Comparison of ENCODE assay signal across 21 cellular contexts in genomic region chr21:43299441-43300277, GRCh38.
A peak's percentile ranks its signal among the peaks of the same experiment; 100 is the strongest.
DNase-seq lines count a peak whose midpoint lies in the region; ATAC-seq and TF ChIP-seq lines count a peak whose summit lies in the region.
"Had no signal": no experiment of that assay in that cellular context is flagged by ENCODE, and none has a peak within 500 bp of the region (broad histone marks: within the 10 kb centered on the region; RNA-seq: fewer than 3 reads in every experiment).

No MANE protein-coding gene starts in this region.

- in situ Hi-C loops in KBM-7 (cut with MboI; ENCODE audit: low pct_unique_long_range_greater_than_20kb, low sequenced_read_pairs), result no loop called here

- H3K9me3 Mint-ChIP-seq in H9 (no peaks in the 10 kb centered on the region), WTC11 (peaks cover 7% of the 10 kb centered on the region), endothelial cell (ENCODE audit: unreplicated experiment) (no peaks in the 10 kb centered on the region)
- H3K9me3 Mint-ChIP-seq: activated naive CD4-positive, alpha-beta T cell treated with anti-CD3 and anti-CD28 coated beads, Interleukin-2, amount 10 ng/mL, durations not matched to agents 7 days and 5 days; CD4-positive, alpha-beta T cell; memory B cell had no signal

- H3K27ac Mint-ChIP-seq in H9 (peak overlapping the region; percentile 3 to 90 (median 35); a peak in 3 of 7 replicates), WTC11 (no peak overlapping the region), endothelial cell (ENCODE audit: unreplicated experiment) (no peak overlapping the region)
- H3K27ac Mint-ChIP-seq: activated naive CD4-positive, alpha-beta T cell treated with anti-CD3 and anti-CD28 coated beads, Interleukin-2, amount 10 ng/mL, durations not matched to agents 7 days and 5 days; CD4-positive, alpha-beta T cell; memory B cell had no signal

- no peak overlapping the region for H3K9ac ChIP-seq in H9 (ENCODE audit: extremely low read depth, insufficient read length, low read length)

- H3K27ac ChIP-seq in H9 (ENCODE audit: insufficient read length, low read depth, low read length), result no peak overlapping the region
- H3K27ac ChIP-seq in right atrium auricular region, result no peak overlapping the region
- peak overlapping the region in 1 of 2 donors; percentile 9 for H3K27ac ChIP-seq in ovary
- H3K27ac ChIP-seq: epithelial cell of prostate, uterus had no signal

- intact Hi-C loops in ovary (cut with DNase I), result no loop called here

- POLR2A ChIA-PET in WTC11 (lab: Charles Lee), result no interaction called here

- no peaks in the 10 kb centered on the region for H3K9me3 ChIP-seq in H9 (ENCODE audit: control insufficient read depth, low read depth, low read length)
- peaks cover 0 to 8% of the 10 kb centered on the region in 2 donors for H3K9me3 ChIP-seq in right atrium auricular region
- no peaks in the 10 kb centered on the region for H3K9me3 ChIP-seq in ovary
- H3K9me3 ChIP-seq: uterus had no signal

- H4K5ac ChIP-seq in H9 (ENCODE audit: insufficient read length, low read depth, low read length), result no peak overlapping the region

- H3K79me1 ChIP-seq in H9 (ENCODE audit: insufficient read depth, low read depth, low read length, poor library complexity, severe bottlenecking), result no peaks in the 10 kb centered on the region

- H3K4me3 Mint-ChIP-seq in H9, result no peak overlapping the region
- H3K4me3 Mint-ChIP-seq in WTC11, result no peak overlapping the region
- H3K4me3 Mint-ChIP-seq in endothelial cell (ENCODE audit: unreplicated experiment), result no peak overlapping the region
- H3K4me3 Mint-ChIP-seq: activated naive CD4-positive, alpha-beta T cell treated with anti-CD3 and anti-CD28 coated beads, Interleukin-2, amount 10 ng/mL, durations not matched to agents 7 days and 5 days; CD4-positive, alpha-beta T cell; memory B cell had no signal

- H4K8ac ChIP-seq in H9 (replicated peaks; ENCODE audit: insufficient read length, low read depth, low read length), result no peak overlapping the region

- H3K23ac ChIP-seq in H9 (ENCODE audit: insufficient read length, low read depth, low read length), result no peak overlapping the region

- no peak for DNase-seq in H9
- no peak for DNase-seq in WTC11 (ENCODE audit: low spot score)
- DNase-seq in right atrium auricular region (ENCODE audit: low spot score), result peak; percentile 80
- DNase-seq in ovary, result peak; percentile 69 to 83 (median 70)
- DNase-seq in endothelial cell (ENCODE audit: low spot score), result no peak
- DNase-seq in central memory CD4-positive, alpha-beta T cell, result no peak
- no peak for DNase-seq in activated T-cell treated with anti-CD3 and anti-CD28 coated beads, Interleukin-2, amount 50 U/mL, for 48 hours
- no peak for DNase-seq in KBM-7
- DNase-seq: activated CD4-positive, alpha-beta T cell treated with anti-CD3 and anti-CD28 coated beads for 1 hour; activated CD8-positive, alpha-beta memory T cell treated with anti-CD3 and anti-CD28 coated beads for 24 hours; activated naive CD4-positive, alpha-beta T cell treated with anti-CD3 and anti-CD28 coated beads, Interleukin-2, amount 10 ng/mL, durations not matched to agents 7 days and 5 days; CD4-positive, alpha-beta T cell; GF-D8; hippocampal formation; NCI-H146; NCI-H510A treated with DMSO at 0.1 percent for 48 hours; SW 1271; uterus had no signal

- H3K56ac ChIP-seq in H9 (ENCODE audit: insufficient read length, low read depth, low read length), result no peak overlapping the region

- H2BK120ac ChIP-seq in H9 (ENCODE audit: low read depth, low read length, poor library complexity, severe bottlenecking), result no peak overlapping the region

- H3K4me1 Mint-ChIP-seq in H9 (peaks cover 0 to 2% of the 10 kb centered on the region in 2 experiments; a peak in 1 of 4 replicates), WTC11 (no peaks in the 10 kb centered on the region), endothelial cell (ENCODE audit: unreplicated experiment) (peaks cover 5% of the 10 kb centered on the region)
- H3K4me1 Mint-ChIP-seq: activated naive CD4-positive, alpha-beta T cell treated with anti-CD3 and anti-CD28 coated beads, Interleukin-2, amount 10 ng/mL, durations not matched to agents 7 days and 5 days had no signal

- no peak overlapping the region for H3K4me2 ChIP-seq in H9 (ENCODE audit: insufficient read depth, insufficient read length, low read length)

- CTCF ChIA-PET in WTC11 (lab: Charles Lee), result no interaction called here

- H3K23me2 ChIP-seq in H9 (ENCODE audit: insufficient read length, low read depth, low read length, poor library complexity, severe bottlenecking), result no peaks in the 10 kb centered on the region

- H3K79me2 ChIP-seq in H9 (ENCODE audit: insufficient read depth, low read length), result no peaks in the 10 kb centered on the region

- no peak overlapping the region for H2AK5ac ChIP-seq in H9 (ENCODE audit: insufficient read length, low read length)

- no peak overlapping the region for H2BK5ac ChIP-seq in H9 (ENCODE audit: insufficient read length, low read length)

- no peak overlapping the region for H3K4ac ChIP-seq in H9 (ENCODE audit: low read depth, low read length)

- no peak for ATAC-seq in WTC11
- ATAC-seq: K562 had no signal

- H4K91ac ChIP-seq in H9 (ENCODE audit: insufficient read length, low read depth, low read length), result no peak overlapping the region

- whole genome bisulfite sequencing in H9 (ENCODE audit: extremely low coverage, insufficient read length, low lambda C conversion rate), result no CpG with 5 or more reads among the region's 34 CpGs
- WGBS in ovary, 3 donors, result 40 to 59% (median 51%) methylated on average over 33 to 34 of the region's 34 CpGs

- H3K4me3 ChIP-seq in right atrium auricular region (no peak overlapping the region), ovary (no peak overlapping the region)
- H3K4me3 ChIP-seq: K562, uterus had no signal

- no peak overlapping the region for H2BK15ac ChIP-seq in H9 (ENCODE audit: low read depth, low read length)

- TF ChIP-seq POLR2A in ovary (IDR thresholded peaks at IDR 0.05), result no peak

- no peak overlapping the region for H3T11ph ChIP-seq in H9 (ENCODE audit: low read length)

- TF ChIP-seq EP300 in ovary (IDR thresholded peaks at IDR 0.05), result no peak

- no peaks in the 10 kb centered on the region for H4K20me1 ChIP-seq in H9 (ENCODE audit: control insufficient read depth, insufficient read depth, insufficient read length)

- no peaks in the 10 kb centered on the region for H3K4me1 ChIP-seq in H9 (ENCODE audit: insufficient read depth, low read length)
- H3K4me1 ChIP-seq in right atrium auricular region, result no peaks in the 10 kb centered on the region
- H3K4me1 ChIP-seq in ovary (ENCODE audit: insufficient read depth), result no peaks in the 10 kb centered on the region
- H3K4me1 ChIP-seq: uterus had no signal

- no peak overlapping the region for H2BK12ac ChIP-seq in H9 (ENCODE audit: insufficient read length, low read depth, low read length)

- TF ChIP-seq CTCF in H9 (conservative IDR thresholded peaks at IDR 0.05) (no peak), WTC11 (IDR thresholded peaks at IDR 0.05) (no peak), right atrium auricular region (IDR thresholded peaks at IDR 0.05) (no peak), ovary (IDR thresholded peaks at IDR 0.05) (no peak), endothelial cell (IDR thresholded peaks at IDR 0.05; ENCODE audit: unreplicated experiment) (no peak)

- H3K36me3 Mint-ChIP-seq in H9 (ENCODE audit: insufficient read depth in 1 of 3, low read depth in 3 of 3) (no peaks in the 10 kb centered on the region), WTC11 (no peaks in the 10 kb centered on the region), endothelial cell (ENCODE audit: low read depth, unreplicated experiment) (no peaks in the 10 kb centered on the region)
- H3K36me3 Mint-ChIP-seq: activated naive CD4-positive, alpha-beta T cell treated with anti-CD3 and anti-CD28 coated beads, Interleukin-2, amount 10 ng/mL, durations not matched to agents 7 days and 5 days; memory B cell had no signal

- no peak overlapping the region for H3K18ac ChIP-seq in H9 (ENCODE audit: insufficient read length, low read depth, low read length)

- H3K36me3 ChIP-seq in right atrium auricular region (no peaks in the 10 kb centered on the region), ovary (no peaks in the 10 kb centered on the region)
- H3K36me3 ChIP-seq: uterus had no signal

- no peak overlapping the region; the same call in 1 of the 2 replicates for H3K14ac ChIP-seq in H9 (ENCODE audit: insufficient read depth, low read length)

- H2BK20ac ChIP-seq in H9 (ENCODE audit: low read depth, low read length, poor library complexity, severe bottlenecking), result no peak overlapping the region

- H2AFZ ChIP-seq in H9 (ENCODE audit: low read length), result no peak overlapping the region

- H3K27me3 ChIP-seq in H9 (ENCODE audit: insufficient read depth, low read length) (no peaks in the 10 kb centered on the region), right atrium auricular region (no peaks in the 10 kb centered on the region), ovary (no peaks in the 10 kb centered on the region)
- H3K27me3 ChIP-seq: uterus had no signal

- H3K27me3 Mint-ChIP-seq in H9 (ENCODE audit: low read depth) (no peaks in the 10 kb centered on the region), WTC11 (ENCODE audit: low read depth) (no peaks in the 10 kb centered on the region; the same call in 1 of the 2 replicates), endothelial cell (ENCODE audit: unreplicated experiment) (peaks cover 9% of the 10 kb centered on the region)

TF ChIP-seq in WTC11, 78 proteins besides CTCF, POLR2A, EP300 and RAD21:
- TF ChIP-seq USF2 (CRISPR knock-in tag; IDR thresholded peaks at IDR 0.05), result no peak
- TF ChIP-seq ZNF121 (CRISPR knock-in tag; IDR thresholded peaks at IDR 0.05), result no peak
- TF ChIP-seq E2F4 (CRISPR knock-in tag; IDR thresholded peaks at IDR 0.05; ENCODE audit: borderline replicate concordance, low read depth), result no peak
- TF ChIP-seq GABPB1 (CRISPR knock-in tag; IDR thresholded peaks at IDR 0.05), result peak; percentile 61

Comparison
In these comparisons a context has a peak if more than half of its experiments do, and no peak if none do; other contexts are left out.
1. DNase-seq: peak in right atrium auricular region (single experiment) and ovary (5 of 5); none in H9 (single experiment), WTC11 (single experiment), endothelial cell (single experiment), central memory CD4-positive, alpha-beta T cell (single experiment), activated T-cell treated with anti-CD3 and anti-CD28 coated beads, Interleukin-2, amount 50 U/mL, for 48 hours (0 of 2) and KBM-7 (single experiment).
2. H3K27ac Mint-ChIP-seq: peak in H9 (3 of 3); none in WTC11 (single experiment) and endothelial cell (single experiment).